ENCODE assay signal across 3 cellular contexts in genomic region chr20:8972963-8973362, GRCh38.
A peak's percentile ranks its signal among the peaks of the same experiment; 100 is the strongest.
TF ChIP-seq lines count a peak whose summit lies in the region.

No MANE protein-coding gene starts in this region.

TF ChIP-seq in IMR-90, 13 proteins besides CTCF, POLR2A, EP300 and RAD21:
- TF ChIP-seq MAZ (IDR thresholded peaks at IDR 0.05; ENCODE audit: borderline replicate concordance, low read depth, low read length) (no peak), BHLHE40 (IDR thresholded peaks at IDR 0.05; ENCODE audit: low read depth, low read length) (no peak), MXI1 (IDR thresholded peaks at IDR 0.05; ENCODE audit: borderline replicate concordance, low read depth, low read length) (no peak), ELK1 (IDR thresholded peaks at IDR 0.05; ENCODE audit: borderline replicate concordance, low read depth, low read length) (no peak), MAFK (IDR thresholded peaks at IDR 0.05; ENCODE audit: low read depth, low read length) (no peak), CHD1 (IDR thresholded peaks at IDR 0.05; ENCODE audit: low read depth, low read length) (no peak), SMC3 (IDR thresholded peaks at IDR 0.05; ENCODE audit: low read depth, low read length) (no peak), USF2 (IDR thresholded peaks at IDR 0.05; ENCODE audit: low read depth, low read length) (no peak), CEBPB (IDR thresholded peaks at IDR 0.05; ENCODE audit: low read depth, low read length) (no peak), RCOR1 (IDR thresholded peaks at IDR 0.05; ENCODE audit: insufficient replicate concordance, low read length) (no peak), RFX5 (IDR thresholded peaks at IDR 0.05; ENCODE audit: low read depth, low read length) (no peak), FOS (IDR thresholded peaks at IDR 0.05; ENCODE audit: low read depth, low read length) (no peak)

TF ChIP-seq in SK-N-SH treated with all-trans-retinoic acid at 6 μM for 48 hours, 23 proteins besides CTCF, POLR2A, EP300 and RAD21:
- TF ChIP-seq OSR1 (CRISPR knock-in tag; IDR thresholded peaks at IDR 0.05) (0 out of 2 replicates have a peak, but pooled peaks have one; percentile 45), TOX (CRISPR knock-in tag; IDR thresholded peaks at IDR 0.05; ENCODE audit: borderline replicate concordance) (no peak)

TF ChIP-seq in H1, 55 proteins besides CTCF, POLR2A, EP300 and RAD21:
- TF ChIP-seq CHD2 (IDR thresholded peaks at IDR 0.05; ENCODE audit: low read length) (no peak), SIX5 (IDR thresholded peaks at IDR 0.05; ENCODE audit: low read depth, low read length) (no peak), CTBP2 (IDR thresholded peaks at IDR 0.05; ENCODE audit: borderline replicate concordance, insufficient read depth, insufficient read length, low read length) (no peak), EGR1 (IDR thresholded peaks at IDR 0.05; ENCODE audit: borderline replicate concordance, low read depth, low read length) (no peak)
